Comparison of ENCODE assay signal across 20 cellular contexts in the genomic region with DNA sequence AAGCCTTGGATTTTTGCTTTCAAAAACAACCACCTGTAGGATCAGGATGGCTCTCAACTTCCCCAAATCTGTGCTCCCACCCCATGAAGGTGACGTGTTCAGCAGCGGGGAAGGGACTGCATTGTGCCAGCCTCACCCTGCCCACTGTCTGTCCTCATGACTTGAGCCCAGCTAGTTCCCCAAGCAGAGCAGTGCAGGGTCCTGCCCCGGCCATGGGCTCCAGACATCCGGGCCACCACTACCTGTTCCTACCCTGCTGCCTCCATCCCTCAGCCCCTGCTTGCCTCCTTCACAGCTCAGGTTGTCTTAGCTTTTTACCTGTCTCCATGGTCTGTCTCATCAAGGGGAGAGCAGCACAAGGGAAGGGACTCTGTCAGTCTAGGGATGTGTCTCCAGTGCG.
"Had no signal": no experiment of that assay in that cellular context is flagged by ENCODE, and none has a peak within 500 bp of the region (broad histone marks: within the 10 kb centered on the region; RNA-seq: fewer than 3 reads in every experiment).

No MANE protein-coding gene starts in this region.

- H3K27ac ChIP-seq: coronary artery, dorsolateral prefrontal cortex, esophagus squamous epithelium, gastrocnemius medialis, heart right ventricle, left lung, lower lobe of right lung had no signal

- H3K4me1 ChIP-seq: esophagus squamous epithelium, gastrocnemius medialis, heart right ventricle, left lung, lower lobe of right lung had no signal

- H3K4me3 Mint-ChIP-seq: mesothelial cell of epicardium had no signal

- H3K9me3 ChIP-seq: esophagus squamous epithelium, gastrocnemius medialis, heart right ventricle, left lung, lower lobe of right lung, mucosa of descending colon had no signal

- H3K27ac Mint-ChIP-seq: mesothelial cell of epicardium had no signal

- H3K36me3 ChIP-seq: esophagus squamous epithelium, gastrocnemius medialis, heart right ventricle, left lung, lower lobe of right lung had no signal

- DNase-seq: dermis blood vessel endothelial cell; dorsolateral prefrontal cortex; effector CD4-positive, alpha-beta T cell; effector memory CD4-positive, alpha-beta T cell; esophagus squamous epithelium; foreskin fibroblast; foreskin melanocyte; gastrocnemius medialis; glutamatergic neuron; head of caudate nucleus; heart right ventricle; hippocampal formation; left cardiac atrium; left lung; left ventricle myocardium superior; lower lobe of right lung; mesenchymal stem cell; mucosa of descending colon had no signal

- H3K27me3 ChIP-seq: gastrocnemius medialis, left lung had no signal

- H3K36me3 Mint-ChIP-seq: mesothelial cell of epicardium had no signal

- H3K4me3 ChIP-seq: coronary artery, dorsolateral prefrontal cortex, esophagus squamous epithelium, gastrocnemius medialis, heart right ventricle, left lung, lower lobe of right lung, mucosa of descending colon had no signal

- ATAC-seq: gastrocnemius medialis, heart right ventricle, left cardiac atrium, left lung, left ventricle myocardium superior, lower lobe of right lung, mucosa of descending colon had no signal

- H3K9me3 Mint-ChIP-seq: mesothelial cell of epicardium had no signal
